Comparison of ENCODE assay signal across 36 cellular contexts in the genomic region with DNA sequence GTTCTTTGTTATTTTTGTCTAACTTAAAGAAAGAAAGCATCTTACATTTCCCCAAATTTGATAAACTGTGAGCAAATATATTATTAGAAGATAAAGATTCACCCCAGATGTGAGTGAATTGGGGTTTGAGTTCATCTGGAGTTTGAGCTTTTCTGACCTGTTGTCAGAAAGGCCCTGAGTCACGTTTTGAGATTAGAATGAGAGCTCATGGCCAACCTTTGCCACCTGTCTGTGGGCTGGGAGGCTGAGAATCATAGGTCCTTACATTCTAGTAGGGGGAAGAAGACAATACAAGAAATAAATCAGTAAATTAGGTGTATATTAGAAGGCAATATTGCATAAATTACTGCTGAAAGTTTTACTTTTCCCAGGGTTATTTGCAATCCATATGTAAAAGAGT. TPM values are rescaled to one million over a fixed set of nuclear protein-coding genes. Genes with fewer than 3 reads are reported as not detected.
"Had no signal": no experiment of that assay in that cellular context is flagged by ENCODE, and none has a peak within 500 bp of the region (broad histone marks: within the 10 kb centered on the region; RNA-seq: fewer than 3 reads in every experiment).

No MANE protein-coding gene starts in this region.

- H3K9ac ChIP-seq: neural progenitor cell, parathyroid adenoma had no signal

- H3K4me2 ChIP-seq: hepatocyte, neural progenitor cell had no signal

- H3K27ac ChIP-seq: heart right ventricle, hepatocyte, lower lobe of right lung, neural progenitor cell, neutrophil, parathyroid adenoma, right atrium auricular region, right lobe of liver, skin epidermis, spleen, tibial nerve, uterus had no signal

- H2AFZ ChIP-seq: hepatocyte, parathyroid adenoma had no signal

- H3K4me1 ChIP-seq: parathyroid adenoma had no signal

- H3K9me3 ChIP-seq: heart right ventricle, lower lobe of right lung, neutrophil, right atrium auricular region, right lobe of liver, spleen, tibial nerve, uterus had no signal

- H3K4me3 ChIP-seq: heart right ventricle, hepatocyte, lower lobe of right lung, neural progenitor cell, right atrium auricular region, right lobe of liver, skin epidermis, spleen, tibial nerve, uterus had no signal

- H3K27me3 ChIP-seq: hepatocyte, right atrium auricular region, right lobe of liver, uterus had no signal

- H3K79me2 ChIP-seq: hepatocyte, parathyroid adenoma had no signal

- ATAC-seq: heart right ventricle; left cardiac atrium; left lobe of liver; lower lobe of right lung; natural killer cell; right lobe of liver; stimulated activated memory B cell treated with anti-CD40 and anti-IgM and Interleukin-4, amounts not matched to agents 10 μg/mL and 1 μg/mL and 100 μg/mL, for 72 hours; stimulated activated naive CD8-positive, alpha-beta T cell treated with anti-CD3 and anti-CD28 coated beads, Interleukin-15, amount 100 ng/mL, for 72 hours had no signal

- DNase-seq: heart right ventricle; kidney glomerular epithelial cell; left cardiac atrium; lower lobe of right lung; mammary epithelial cell; mesenchymal stem cell; naive B cell; natural killer cell; nephron progenitor cell; occipital lobe; right lobe of liver; spleen; stimulated activated CD4-positive, alpha-beta T cell treated with anti-CD3 and anti-CD28 coated beads, Interleukin-2, amount 100 ng/mL, for 48 hours; stimulated activated CD4-positive, alpha-beta T cell treated with anti-CD3 and anti-CD28 coated beads, Interleukin-4, amount 100 ng/mL, for 4 hours; stimulated activated CD8-positive, alpha-beta memory T cell treated with anti-CD3 and anti-CD28 coated beads, Interleukin-4, amount 100 ng/mL, for 48 hours; stimulated activated naive CD4-positive, alpha-beta T cell treated with Interleukin-2 at 50 U/mL for 16 hours; stimulated activated naive CD8-positive, alpha-beta T cell treated with anti-CD3 and anti-CD28 coated beads, Interleukin-15, amount 100 ng/mL, for 72 hours; substantia nigra; uterus had no signal

- H3K36me3 Mint-ChIP-seq: natural killer cell; neural progenitor cell; stimulated activated memory B cell treated with anti-CD40 and anti-IgM and Interleukin-4, amounts not matched to agents 10 μg/mL and 1 μg/mL and 100 μg/mL, for 72 hours; type B pancreatic cell had no signal

- H3K4me3 Mint-ChIP-seq: naive B cell; natural killer cell; nephron progenitor cell; neural progenitor cell; stimulated activated memory B cell treated with anti-CD40 and anti-IgM and Interleukin-4, amounts not matched to agents 10 μg/mL and 1 μg/mL and 100 μg/mL, for 72 hours; stimulated activated naive CD8-positive, alpha-beta T cell treated with anti-CD3 and anti-CD28 coated beads, Interleukin-15, amount 100 ng/mL, for 72 hours; type B pancreatic cell had no signal

- H3K9me3 Mint-ChIP-seq: natural killer cell; stimulated activated memory B cell treated with anti-CD40 and anti-IgM and Interleukin-4, amounts not matched to agents 10 μg/mL and 1 μg/mL and 100 μg/mL, for 72 hours; stimulated activated naive CD8-positive, alpha-beta T cell treated with anti-CD3 and anti-CD28 coated beads, Interleukin-15, amount 100 ng/mL, for 72 hours; type B pancreatic cell had no signal

- H3K36me3 ChIP-seq: lower lobe of right lung, neural progenitor cell, neutrophil, right lobe of liver, spleen, tibial nerve, uterus had no signal

- H3K27ac Mint-ChIP-seq: natural killer cell; nephron progenitor cell; stimulated activated memory B cell treated with anti-CD40 and anti-IgM and Interleukin-4, amounts not matched to agents 10 μg/mL and 1 μg/mL and 100 μg/mL, for 72 hours; stimulated activated naive CD8-positive, alpha-beta T cell treated with anti-CD3 and anti-CD28 coated beads, Interleukin-15, amount 100 ng/mL, for 72 hours; type B pancreatic cell had no signal

RNA-seq across cellular contexts. Expression of a gene that starts 22.3 kb away (rescaled TPM):
- total RNA-seq: left lobe of liver, mammary epithelial cell, natural killer cell, pulmonary artery endothelial cell, spleen, ureter had no signal
- polyA plus RNA-seq: keratinocyte, liver, mammary epithelial cell, spleen had no signal

RNA-seq across cellular contexts. Expression of a gene that starts 26.0 kb away (rescaled TPM):
- total RNA-seq: mammary epithelial cell, occipital lobe, osteocyte, posterior vena cava, pulmonary artery endothelial cell, temporal lobe, tibial nerve had no signal
- polyA plus RNA-seq: keratinocyte, mammary epithelial cell had no signal
